ENCODE assay signal across 28 cellular contexts in the genomic region with DNA sequence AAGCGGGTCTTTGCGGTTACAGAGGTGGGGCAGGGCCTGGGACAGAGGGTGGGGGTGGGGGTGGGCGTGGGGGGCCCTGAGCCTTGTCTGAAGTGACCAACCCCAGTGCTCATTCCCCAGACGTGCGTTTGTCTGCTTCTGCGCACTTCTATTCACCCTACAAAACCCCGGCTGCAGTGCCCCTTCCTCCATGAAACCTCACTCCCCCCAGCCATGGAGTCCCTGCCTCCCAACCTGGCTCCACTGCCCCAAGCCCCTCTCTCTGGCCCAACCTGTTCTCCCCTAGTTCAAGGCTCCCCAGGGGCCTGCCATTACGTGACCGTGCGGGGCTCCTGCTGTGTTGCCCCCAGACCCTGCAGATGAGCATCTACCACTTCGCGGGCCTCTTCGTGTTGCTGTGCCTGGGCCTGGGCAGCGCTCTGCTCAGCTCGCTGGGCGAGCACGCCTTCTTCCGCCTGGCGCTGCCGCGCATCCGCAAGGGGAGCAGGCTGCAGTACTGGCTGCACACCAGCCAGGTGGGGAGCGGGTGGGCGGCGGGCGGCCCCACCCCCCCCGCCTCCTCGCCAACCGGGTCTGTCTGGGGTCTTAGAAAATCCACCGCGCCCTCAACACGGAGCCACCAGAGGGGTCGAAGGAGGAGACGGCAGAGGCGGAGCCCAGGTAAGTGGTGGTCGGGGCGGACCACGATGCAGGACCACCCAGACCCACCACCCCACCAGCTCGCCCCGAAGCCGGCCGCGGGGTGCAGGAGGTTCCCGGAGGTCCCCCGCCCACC. TPM values are rescaled to one million over a fixed set of nuclear protein-coding genes. Genes with fewer than 3 reads are reported as not detected.
DNase-seq lines count a peak whose midpoint lies in the region; ATAC-seq and TF ChIP-seq lines count a peak whose summit lies in the region.
"Had no signal": no experiment of that assay in that cellular context is flagged by ENCODE, and none has a peak within 500 bp of the region (broad histone marks: within the 10 kb centered on the region; RNA-seq: fewer than 3 reads in every experiment).

No MANE protein-coding gene starts in this region.

- H3K9me3 ChIP-seq in A673 (ENCODE audit: low read depth, low read length, poor library complexity, severe bottlenecking): no peaks in the 10 kb centered on the region
- H3K9me3 ChIP-seq in spleen: no peaks in the 10 kb centered on the region
- H3K9me3 ChIP-seq: left lung, tibial artery had no signal

- H3K27ac ChIP-seq in A673 (ENCODE audit: low read depth, low read length, poor library complexity, severe bottlenecking): peak overlapping the region; percentile 49
- H3K27ac ChIP-seq in spleen: peak overlapping the region in 6 of 8 donors; percentile 53 to 78 (median 65)
- H3K27ac ChIP-seq: tibial artery had no signal

- no peak for TF ChIP-seq POLR2A in spleen (IDR thresholded peaks at IDR 0.05)

- 91 to 93% (median 92%) methylated on average over 21 to 45 of the region's 45 CpGs for WGBS in spleen, 5 donors

- intact Hi-C loops in A673 (cut with micrococcal nuclease; ENCODE audit: unreplicated experiment): no loop called here
- intact Hi-C loops in spleen (cut with DNase I; ENCODE audit: low total_unique reads): no loop called here

- H3K27ac Mint-ChIP-seq in IgD-negative memory B cell (peak overlapping the region in 2 of 3 donors; percentile 39 to 74), glutamatergic neuron (ENCODE audit: unreplicated experiment) (no peak overlapping the region)
- H3K27ac Mint-ChIP-seq: activated CD4-positive, alpha-beta T cell treated with anti-CD3 and anti-CD28 coated beads for 36 hours; activated T-helper 2 cell treated with anti-CD3 and anti-CD28 coated beads, Interferon-gamma antibody, Interleukin-2, Interleukin-4, amounts not matched to agents 10 μg/mL and 5 μg/mL and 100 μg/mL, durations not matched to agents 14 hours and 24 hours and 36 hours; T-helper 2 cell treated with Interferon-gamma antibody and Interleukin-4, amounts not matched to agents 5 μg/mL and 100 μg/mL, for 36 hours had no signal

- CTCF ChIA-PET in A673 (lab: Charles Lee): no interaction called here

- TF ChIP-seq CTCF in A673 (conservative IDR thresholded peaks at IDR 0.05; ENCODE audit: low read depth, low read length) (no peak), glutamatergic neuron (IDR thresholded peaks at IDR 0.05; ENCODE audit: partially characterized antibody, unreplicated experiment) (no peak), spleen (IDR thresholded peaks at IDR 0.05 in 8 of 11, conservative IDR thresholded peaks at IDR 0.05 in 3 of 11) (no peak)

- H3K36me3 ChIP-seq in A673 (ENCODE audit: insufficient read depth, low read length, poor library complexity, severe bottlenecking) (peaks cover 37% of the 10 kb centered on the region), spleen (peaks cover 3 to 66% (median 51%) of the 10 kb centered on the region in 6 donors)

- no peaks in the 10 kb centered on the region for H3K27me3 Mint-ChIP-seq in IgD-negative memory B cell
- peaks cover 9% of the 10 kb centered on the region for H3K27me3 Mint-ChIP-seq in glutamatergic neuron (ENCODE audit: unreplicated experiment)
- H3K27me3 Mint-ChIP-seq: activated CD4-positive, alpha-beta T cell treated with anti-CD3 and anti-CD28 coated beads for 36 hours had no signal

- H3K4me3 ChIP-seq in A673 (ENCODE audit: low read depth, low read length, poor library complexity, severe bottlenecking) (no peak overlapping the region), spleen (peak overlapping the region in 1 of 8 donors; percentile 1)
- H3K4me3 ChIP-seq: left lung, tibial artery had no signal

- H3K27me3 ChIP-seq in A673 (replicated peaks; ENCODE audit: insufficient read depth, low read depth, low read length, poor library complexity) (no peaks in the 10 kb centered on the region), spleen (replicated peaks in 1 of 7) (peaks cover 0 to 13% (median 0%) of the 10 kb centered on the region in 7 donors)

- DNase-seq in A673 (ENCODE audit: low spot score): no peak
- DNase-seq in glutamatergic neuron: peak; percentile 13
- DNase-seq in spleen: no peak
- DNase-seq in left lobe of liver (ENCODE audit: low spot score): no peak
- no peak for DNase-seq in stimulated activated CD4-positive, alpha-beta T cell treated with anti-CD3 and anti-CD28 coated beads, Interleukin-4, amount 100 ng/mL, for 4 hours
- DNase-seq: activated CD4-positive, alpha-beta T cell treated with anti-CD3 and anti-CD28 coated beads for 36 hours; activated naive CD4-positive, alpha-beta T cell treated with anti-CD3 and anti-CD28 coated beads, Interleukin-2, amount 50 U/mL, for 16 hours; amygdala; GOT3; Karpas-422; mesendoderm; NCI-H1417; NCI-H2029; NCI-H526 treated with DMSO at 0.1 percent for 48 hours; stimulated activated CD4-positive, alpha-beta T cell treated with anti-CD3 and anti-CD28 coated beads, Interleukin-2, amount 100 ng/mL, for 24 hours; stimulated activated CD8-positive, alpha-beta memory T cell treated with anti-CD3 and anti-CD28 coated beads, Interleukin-4, amount 100 ng/mL, for 48 hours; tibial artery had no signal

- H3K4me1 ChIP-seq in A673 (ENCODE audit: insufficient read depth, low read length, poor library complexity, severe bottlenecking) (peaks cover 16% of the 10 kb centered on the region), spleen (peaks cover 0 to 30% (median 6%) of the 10 kb centered on the region in 6 donors)
- H3K4me1 ChIP-seq: tibial artery had no signal

- no TSS peak for BruUV-seq in A673 (replicated peaks; lab: Mats Ljungman, UMichigan)

- H3K4me3 Mint-ChIP-seq in IgD-negative memory B cell (peak overlapping the region in 1 of 4 donors; percentile 8), glutamatergic neuron (ENCODE audit: unreplicated experiment) (no peak overlapping the region)
- H3K4me3 Mint-ChIP-seq: activated CD4-positive, alpha-beta T cell treated with anti-CD3 and anti-CD28 coated beads for 36 hours; T-helper 2 cell treated with Interferon-gamma antibody and Interleukin-4, amounts not matched to agents 5 μg/mL and 100 μg/mL, for 36 hours had no signal

- H3K36me3 Mint-ChIP-seq in IgD-negative memory B cell: no peaks in the 10 kb centered on the region
- H3K36me3 Mint-ChIP-seq in glutamatergic neuron (ENCODE audit: unreplicated experiment): no peaks in the 10 kb centered on the region

- H3K9me3 Mint-ChIP-seq in IgD-negative memory B cell (no peaks in the 10 kb centered on the region), glutamatergic neuron (ENCODE audit: unreplicated experiment) (peaks cover 4% of the 10 kb centered on the region)
- H3K9me3 Mint-ChIP-seq: activated T-helper 2 cell treated with anti-CD3 and anti-CD28 coated beads, Interferon-gamma antibody, Interleukin-2, Interleukin-4, amounts not matched to agents 10 μg/mL and 5 μg/mL and 100 μg/mL, durations not matched to agents 14 hours and 24 hours and 36 hours; T-helper 2 cell treated with Interferon-gamma antibody and Interleukin-4, amounts not matched to agents 5 μg/mL and 100 μg/mL, for 36 hours had no signal

- POLR2A ChIA-PET in A673 (lab: Charles Lee; ENCODE audit: low non-redundant PET): no interaction called here

- ATAC-seq in GM18498 (IDR thresholded peaks at IDR 0.05; ENCODE audit: unreplicated experiment) (no peak), GM21825 (IDR thresholded peaks at IDR 0.05; ENCODE audit: unreplicated experiment) (no peak), left lobe of liver (no peak)
- ATAC-seq: activated CD4-positive, alpha-beta T cell treated with anti-CD3 and anti-CD28 coated beads for 36 hours had no signal

- H3K4me1 Mint-ChIP-seq in IgD-negative memory B cell: peaks cover 0 to 2% (median 0%) of the 10 kb centered on the region in 3 donors
- no peaks in the 10 kb centered on the region for H3K4me1 Mint-ChIP-seq in glutamatergic neuron (ENCODE audit: low read depth, unreplicated experiment)
- H3K4me1 Mint-ChIP-seq: activated CD4-positive, alpha-beta T cell treated with anti-CD3 and anti-CD28 coated beads for 36 hours had no signal

RNA-seq across cellular contexts. Expression of a gene that starts 8.2 kb away (rescaled TPM):
- total RNA-seq in A673 (2021) (not detected in 2 replicates), glutamatergic neuron (ENCODE audit: unreplicated experiment) (0.93 TPM), spleen (under 1 TPM in 2 of 7 donors, not detected in 5; 0.07 to 0.11 TPM), left lobe of liver (not detected)
- polyA plus RNA-seq in IgD-negative memory B cell (not detected), spleen (not detected)
- total RNA-seq: A172; activated T-helper 2 cell treated with anti-CD3 and anti-CD28 coated beads, Interferon-gamma antibody, Interleukin-2, Interleukin-4, amounts not matched to agents 10 μg/mL and 5 μg/mL and 100 μg/mL, durations not matched to agents 14 hours and 24 hours and 36 hours had no signal
- polyA plus RNA-seq: right cardiac atrium had no signal

RNA-seq across cellular contexts. Expression of a gene that starts 12.5 kb away (rescaled TPM):
- total RNA-seq in A673 (2021) (151 and 170 TPM in 2 replicates), glutamatergic neuron (ENCODE audit: unreplicated experiment) (222 TPM), spleen (100 to 1,000 TPM; 187 to 275 (median 240) TPM), left lobe of liver (117 TPM)
- polyA plus RNA-seq in IgD-negative memory B cell (82.6 TPM), spleen (100 to 1,000 TPM; 172 to 560 (median 460) TPM)

RNA-seq across cellular contexts. Expression of a gene that starts 12.9 kb away (rescaled TPM):
- not detected in 2 replicates for total RNA-seq in A673 (2021)
- not detected for polyA plus RNA-seq in IgD-negative memory B cell
- total RNA-seq in glutamatergic neuron (ENCODE audit: unreplicated experiment): not detected
- total RNA-seq in spleen: not detected
- not detected for polyA plus RNA-seq in spleen
- total RNA-seq in left lobe of liver: not detected
- total RNA-seq: A172; activated CD4-positive, alpha-beta T cell treated with anti-CD3 and anti-CD28 coated beads for 36 hours; activated T-helper 2 cell treated with anti-CD3 and anti-CD28 coated beads, Interferon-gamma antibody, Interleukin-2, Interleukin-4, amounts not matched to agents 10 μg/mL and 5 μg/mL and 100 μg/mL, durations not matched to agents 14 hours and 24 hours and 36 hours; chondrocyte; left lung; myocyte; right cardiac atrium; Right ventricle myocardium inferior had no signal
- polyA plus RNA-seq: right cardiac atrium had no signal

RNA-seq across cellular contexts. Expression of a gene that starts 18.0 kb away (rescaled TPM):
- total RNA-seq in A673 (2021) (112 and 146 TPM in 2 replicates), glutamatergic neuron (ENCODE audit: unreplicated experiment) (117 TPM), spleen (100 to 1,000 TPM; 102 to 296 (median 233) TPM), left lobe of liver (23.2 TPM)
- polyA plus RNA-seq in IgD-negative memory B cell (596 TPM), spleen (100 to 1,000 TPM; 126 to 147 (median 140) TPM)

RNA-seq across cellular contexts. Expression of a gene that starts 24.3 kb away (rescaled TPM):
- 109 and 116 TPM in 2 replicates for total RNA-seq in A673 (2021)
- polyA plus RNA-seq in IgD-negative memory B cell: 53.4 TPM
- 52.1 TPM for total RNA-seq in glutamatergic neuron (ENCODE audit: unreplicated experiment)
- 10 to 100 TPM; 17.8 to 63.4 (median 28.2) TPM for total RNA-seq in spleen
- polyA plus RNA-seq in spleen: 10 to 100 TPM; 57.6 to 96.0 (median 85.9) TPM
- total RNA-seq in left lobe of liver: 34.7 TPM
